Comparison of ENCODE assay signal across 19 cellular contexts in genomic region chr2:43724728-43725526, GRCh38. TPM values are rescaled to one million over a fixed set of nuclear protein-coding genes. Genes with fewer than 3 reads are reported as not detected.
DNase-seq lines count a peak whose midpoint lies in the region; ATAC-seq lines count a peak whose summit lies in the region.
"Had no signal": no experiment of that assay in that cellular context is flagged by ENCODE, and none has a peak within 500 bp of the region (broad histone marks: within the 10 kb centered on the region; RNA-seq: fewer than 3 reads in every experiment).

No MANE protein-coding gene starts in this region.

- no peak overlapping the region for H3K4me3 Mint-ChIP-seq in activated T-helper 2 cell treated with anti-CD3 and anti-CD28 coated beads, Interferon-gamma antibody, Interleukin-2, Interleukin-4, amounts not matched to agents 10 μg/mL and 5 μg/mL and 100 μg/mL, durations not matched to agents 14 hours and 24 hours and 36 hours (ENCODE audit: low read depth)
- H3K4me3 Mint-ChIP-seq: activated CD4-positive, alpha-beta memory T cell treated with anti-CD3 and anti-CD28 coated beads, Interleukin-2, amount 10 ng/mL, durations not matched to agents 7 days and 5 days; natural killer cell treated with Interleukin-12 subunit alpha and Interleukin-12 subunit beta and Interleukin-15 and Interleukin-18, amount 100 ng/mL, for 72 hours had no signal

- H3K4me3 ChIP-seq in Jurkat, Clone E6-1 (ENCODE audit: low read length), result 0 out of 2 replicates have a peak overlapping the region, but pooled peaks have one; percentile 7
- H3K4me3 ChIP-seq: body of pancreas, dorsolateral prefrontal cortex, esophagus muscularis mucosa had no signal

- no peaks in the 10 kb centered on the region for H3K9me3 Mint-ChIP-seq in activated T-helper 2 cell treated with anti-CD3 and anti-CD28 coated beads, Interferon-gamma antibody, Interleukin-2, Interleukin-4, amounts not matched to agents 10 μg/mL and 5 μg/mL and 100 μg/mL, durations not matched to agents 14 hours and 24 hours and 36 hours
- H3K9me3 Mint-ChIP-seq: activated CD4-positive, alpha-beta memory T cell treated with anti-CD3 and anti-CD28 coated beads, Interleukin-2, amount 10 ng/mL, durations not matched to agents 7 days and 5 days; activated naive CD4-positive, alpha-beta T cell treated with anti-CD3 and anti-CD28 coated beads, Interleukin-2, amount 50 U/mL, for 72 hours; natural killer cell treated with Interleukin-12 subunit alpha and Interleukin-12 subunit beta and Interleukin-15 and Interleukin-18, amount 100 ng/mL, for 72 hours had no signal

- no peaks in the 10 kb centered on the region for H3K36me3 Mint-ChIP-seq in activated T-helper 2 cell treated with anti-CD3 and anti-CD28 coated beads, Interferon-gamma antibody, Interleukin-2, Interleukin-4, amounts not matched to agents 10 μg/mL and 5 μg/mL and 100 μg/mL, durations not matched to agents 14 hours and 24 hours and 36 hours (ENCODE audit: low read depth)
- H3K36me3 Mint-ChIP-seq: activated naive CD4-positive, alpha-beta T cell treated with anti-CD3 and anti-CD28 coated beads, Interleukin-2, amount 50 U/mL, for 72 hours; natural killer cell treated with Interleukin-12 subunit alpha and Interleukin-12 subunit beta and Interleukin-15 and Interleukin-18, amount 100 ng/mL, for 72 hours had no signal

- H3K27ac Mint-ChIP-seq in activated T-helper 2 cell treated with anti-CD3 and anti-CD28 coated beads, Interferon-gamma antibody, Interleukin-2, Interleukin-4, amounts not matched to agents 10 μg/mL and 5 μg/mL and 100 μg/mL, durations not matched to agents 14 hours and 24 hours and 36 hours, result peak overlapping the region; percentile 6
- H3K27ac Mint-ChIP-seq: activated CD4-positive, alpha-beta memory T cell treated with anti-CD3 and anti-CD28 coated beads, Interleukin-2, amount 10 ng/mL, durations not matched to agents 7 days and 5 days; activated naive CD4-positive, alpha-beta T cell treated with anti-CD3 and anti-CD28 coated beads, Interleukin-2, amount 50 U/mL, for 72 hours; natural killer cell treated with Interleukin-12 subunit alpha and Interleukin-12 subunit beta and Interleukin-15 and Interleukin-18, amount 100 ng/mL, for 72 hours had no signal

- ATAC-seq in GM18511 (IDR thresholded peaks at IDR 0.05; ENCODE audit: unreplicated experiment) (no peak), HG02852 (IDR thresholded peaks at IDR 0.05; ENCODE audit: unreplicated experiment) (no peak)
- ATAC-seq: activated naive CD4-positive, alpha-beta T cell treated with anti-CD3 and anti-CD28 coated beads, Interleukin-2, amount 50 U/mL, for 72 hours; body of pancreas had no signal

- peak; percentile 53 for DNase-seq in Jurkat, Clone E6-1 (ENCODE audit: low read depth, low spot score)
- DNase-seq in activated T-helper 2 cell treated with anti-CD3 and anti-CD28 coated beads, Interferon-gamma antibody, Interleukin-2, Interleukin-4, amounts not matched to agents 10 μg/mL and 5 μg/mL and 100 μg/mL, durations not matched to agents 14 hours and 24 hours and 36 hours (ENCODE audit: low spot score), result no peak
- DNase-seq in left kidney (ENCODE audit: low read depth, low spot score) (peak; percentile 14), retina (peak; percentile 7), NCI-H2107 treated with DMSO at 0.1 percent for 48 hours (lab: John Stamatoyannopoulos, UW; ENCODE audit: unreplicated experiment) (no peak)
- DNase-seq: activated CD4-positive, alpha-beta memory T cell treated with anti-CD3 and anti-CD28 coated beads, Interleukin-2, amount 10 ng/mL, durations not matched to agents 7 days and 5 days; activated T-cell treated with anti-CD3 and anti-CD28 coated beads, Interleukin-2, amount 50 U/mL, for 48 hours; body of pancreas; Calu3; dorsolateral prefrontal cortex; NCI-H748 treated with DMSO at 0.1 percent for 48 hours; stimulated activated CD4-positive, alpha-beta T cell treated with anti-CD3 and anti-CD28 coated beads, Interleukin-2, amount 100 ng/mL, for 24 hours had no signal

- intact Hi-C loops in activated T-helper 2 cell treated with anti-CD3 and anti-CD28 coated beads, Interferon-gamma antibody, Interleukin-2, Interleukin-4, amounts not matched to agents 10 μg/mL and 5 μg/mL and 100 μg/mL, durations not matched to agents 14 hours and 24 hours and 36 hours (cut with micrococcal nuclease), result no loop called here

- H3K4me1 Mint-ChIP-seq in activated T-helper 2 cell treated with anti-CD3 and anti-CD28 coated beads, Interferon-gamma antibody, Interleukin-2, Interleukin-4, amounts not matched to agents 10 μg/mL and 5 μg/mL and 100 μg/mL, durations not matched to agents 14 hours and 24 hours and 36 hours (ENCODE audit: low read depth), result peaks cover 3% of the 10 kb centered on the region
- H3K4me1 Mint-ChIP-seq: activated CD4-positive, alpha-beta memory T cell treated with anti-CD3 and anti-CD28 coated beads, Interleukin-2, amount 10 ng/mL, durations not matched to agents 7 days and 5 days had no signal

- H3K27me3 Mint-ChIP-seq in activated T-helper 2 cell treated with anti-CD3 and anti-CD28 coated beads, Interferon-gamma antibody, Interleukin-2, Interleukin-4, amounts not matched to agents 10 μg/mL and 5 μg/mL and 100 μg/mL, durations not matched to agents 14 hours and 24 hours and 36 hours (ENCODE audit: low read depth), result no peaks in the 10 kb centered on the region

RNA-seq across cellular contexts. Expression of gene C1GALT1C1L, which starts 48.7 kb away (rescaled TPM):
- polyA plus RNA-seq in Jurkat, Clone E6-1 (2012; ENCODE audit: insufficient read depth, insufficient read length), result not detected
- 0.74 and 1.1 TPM in 2 replicates for total RNA-seq in activated T-helper 2 cell treated with anti-CD3 and anti-CD28 coated beads, Interferon-gamma antibody, Interleukin-2, Interleukin-4, amounts not matched to agents 10 μg/mL and 5 μg/mL and 100 μg/mL, durations not matched to agents 14 hours and 24 hours and 36 hours
- total RNA-seq: activated CD4-positive, alpha-beta memory T cell treated with anti-CD3 and anti-CD28 coated beads, Interleukin-2, amount 10 ng/mL, durations not matched to agents 7 days and 5 days; G401; lung microvascular endothelial cell; natural killer cell treated with Interleukin-12 subunit alpha and Interleukin-12 subunit beta and Interleukin-15 and Interleukin-18, amount 100 ng/mL, for 72 hours had no signal

RNA-seq across cellular contexts. Expression of gene DYNC2LI1, which starts 48.9 kb away (rescaled TPM):
- 9.7 TPM for polyA plus RNA-seq in Jurkat, Clone E6-1 (2012; ENCODE audit: insufficient read depth, insufficient read length)
- total RNA-seq in activated T-helper 2 cell treated with anti-CD3 and anti-CD28 coated beads, Interferon-gamma antibody, Interleukin-2, Interleukin-4, amounts not matched to agents 10 μg/mL and 5 μg/mL and 100 μg/mL, durations not matched to agents 14 hours and 24 hours and 36 hours, result 67.7 and 71.6 TPM in 2 replicates

Comparison
In these comparisons a context has a peak if more than half of its experiments do, and no peak if none do; other contexts are left out.
1. DNase-seq: peak in Jurkat, Clone E6-1 (single experiment), left kidney (single experiment) and retina (single experiment); none in activated T-helper 2 cell treated with anti-CD3 and anti-CD28 coated beads, Interferon-gamma antibody, Interleukin-2, Interleukin-4, amounts not matched to agents 10 μg/mL and 5 μg/mL and 100 μg/mL, durations not matched to agents 14 hours and 24 hours and 36 hours (single experiment) and NCI-H2107 treated with DMSO at 0.1 percent for 48 hours (single experiment).